Comparison of ENCODE assay signal across 8 cellular contexts in the genomic region with DNA sequence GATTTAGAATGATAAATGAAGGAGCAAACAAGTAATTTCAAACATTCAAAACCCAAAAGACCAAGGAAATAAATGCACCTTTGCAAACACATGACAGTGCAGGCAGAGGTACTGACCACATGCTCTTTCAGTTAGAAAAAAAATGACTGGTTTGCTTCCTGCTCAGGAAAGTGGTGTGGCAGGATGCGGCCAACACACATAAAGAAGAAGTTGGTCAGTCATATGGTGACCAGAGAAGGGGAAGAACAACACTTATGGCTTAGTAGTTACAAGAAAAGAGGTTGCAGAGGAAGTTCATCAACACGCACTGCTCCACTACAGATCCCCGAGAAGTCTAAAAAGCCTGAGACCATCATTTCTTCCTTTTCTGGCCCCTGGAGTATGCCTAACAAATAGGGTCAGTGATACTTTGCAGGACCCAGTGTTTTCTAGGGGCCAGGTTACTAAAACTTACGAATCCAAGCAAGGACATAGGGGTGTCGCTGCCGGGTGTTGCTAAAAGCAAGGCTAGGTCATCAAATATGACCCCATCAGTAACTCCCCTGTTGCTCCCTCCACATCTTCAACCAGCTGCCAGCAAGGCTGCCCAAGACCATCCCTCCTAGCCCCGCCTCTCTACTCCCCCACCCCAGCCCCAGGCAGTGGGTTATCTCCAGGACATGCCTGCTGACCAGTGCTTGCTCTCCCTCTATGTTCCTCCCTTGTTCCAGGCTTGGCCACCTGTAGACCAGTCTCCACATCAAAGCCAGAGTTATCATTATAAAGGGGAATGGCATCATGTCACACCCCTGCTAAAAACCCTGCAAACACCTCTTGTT. TPM values are rescaled to one million over a fixed set of nuclear protein-coding genes. Genes with fewer than 3 reads are reported as not detected.
DNase-seq lines count a peak whose midpoint lies in the region; ATAC-seq, FAIRE-seq and TF ChIP-seq lines count a peak whose summit lies in the region.

No MANE protein-coding gene starts in this region.

- no peak for TF ChIP-seq CTCF in D721Med (IDR thresholded peaks at IDR 0.05; ENCODE audit: insufficient read depth, missing control alignments)
- TF ChIP-seq CTCF in brain microvascular endothelial cell (IDR thresholded peaks at IDR 0.05; ENCODE audit: low read depth, low read length, missing control alignments) = no peak

- no peak overlapping the region for H3K27ac ChIP-seq in brain microvascular endothelial cell

- peak; percentile 85 to 96 for DNase-seq in NOMO-1 (lab: John Stamatoyannopoulos, UW; ENCODE audit: unreplicated experiment in 2 of 2)
- no peak for DNase-seq in left colon
- no peak for DNase-seq in NCI-H1417 treated with DMSO at 0.1 percent for 48 hours (lab: John Stamatoyannopoulos, UW)
- no peak for DNase-seq in D721Med (ENCODE audit: insufficient read length, low spot score)
- no peak for DNase-seq in brain microvascular endothelial cell
- no peak for DNase-seq in urothelium cell line (ENCODE audit: low spot score)

- H3K36me3 ChIP-seq in brain microvascular endothelial cell (replicated peaks) = no peaks in the 10 kb centered on the region

- in situ Hi-C loops in brain microvascular endothelial cell (cut with HindIII; ENCODE audit: low pct_ligation_motif_present, low sequenced_read_pairs) = no loop called here

- no peaks in the 10 kb centered on the region for H3K27me3 ChIP-seq in brain microvascular endothelial cell (replicated peaks)

- intact Hi-C loops in left colon (cut with DNase I, micrococcal nuclease) = no loop called here

- FAIRE-seq in D721Med (lab: Jason Lieb, UNC) = no peak
- FAIRE-seq in urothelium cell line (lab: Jason Lieb, UNC) = no peak

- no peak overlapping the region for H3K4me3 ChIP-seq in brain microvascular endothelial cell (ENCODE audit: low read depth, low read length)

- peak; percentile 97 for ATAC-seq in GM18868 (IDR thresholded peaks at IDR 0.05; ENCODE audit: unreplicated experiment)
- peak; percentile 97 for ATAC-seq in HG02610 (IDR thresholded peaks at IDR 0.05; ENCODE audit: unreplicated experiment)
- peak; percentile 39 for ATAC-seq in left colon

RNA-seq across cellular contexts. Expression of a gene that starts 11.2 kb away (rescaled TPM):
- total RNA-seq in left colon = 1 to 10 TPM; 1.9 to 5.9 TPM

Comparison
In these comparisons a context has a peak if more than half of its experiments do, and no peak if none do; other contexts are left out.
1. ATAC-seq: peak in every context shown above with its lines; median percentile 97 in GM18868; 97 in HG02610; 39 in left colon.
2. DNase-seq: peak in NOMO-1 (2 of 2); none in left colon (0 of 2), NCI-H1417 treated with DMSO at 0.1 percent for 48 hours (single experiment), D721Med (single experiment), brain microvascular endothelial cell (single experiment) and urothelium cell line (single experiment).